In the genomic region with DNA sequence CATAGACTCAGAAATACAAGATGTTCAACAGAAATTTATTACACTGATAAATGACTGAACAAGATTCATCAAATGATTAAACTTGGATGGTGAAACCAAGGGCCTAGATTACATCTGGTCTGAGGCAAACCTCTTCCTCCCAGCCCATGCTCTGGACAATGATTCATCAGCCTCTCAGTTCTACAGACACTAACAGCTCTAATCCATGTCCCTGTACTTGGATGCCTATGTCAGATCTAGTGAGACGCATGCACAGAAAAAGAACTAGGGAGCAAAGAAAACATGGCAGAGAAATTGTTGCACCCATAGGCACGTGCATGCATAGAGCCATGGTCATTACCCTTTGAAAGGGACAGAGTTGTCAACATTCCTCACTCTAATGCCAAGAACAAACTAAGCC, we compare ENCODE assay signal across 22 cellular contexts.
DNase-seq lines count a peak whose midpoint lies in the region; ATAC-seq, FAIRE-seq and TF ChIP-seq lines count a peak whose summit lies in the region.
"Had no signal": no experiment of that assay in that cellular context is flagged by ENCODE, and none has a peak within 500 bp of the region (broad histone marks: within the 10 kb centered on the region; RNA-seq: fewer than 3 reads in every experiment).

No MANE protein-coding gene starts in this region.

- no peaks in the 10 kb centered on the region for H3K4me1 ChIP-seq in mesendoderm (ENCODE audit: control insufficient read depth, low read depth, low read length)
- H3K4me1 ChIP-seq: BLaER1, parathyroid adenoma, spleen, upper lobe of right lung had no signal

- no TSS peak for BruUV-seq in Calu3 (replicated peaks; lab: Mats Ljungman, UMichigan)

- no peak overlapping the region for H3K27ac ChIP-seq in mesendoderm (ENCODE audit: low read depth, low read length)
- H3K27ac ChIP-seq: BLaER1, parathyroid adenoma, spleen, upper lobe of right lung, VCaP had no signal

- H3K27me3 ChIP-seq in bronchial epithelial cell (ENCODE audit: control insufficient read depth, insufficient read depth, low read length): no peaks in the 10 kb centered on the region
- no peaks in the 10 kb centered on the region for H3K27me3 ChIP-seq in mesendoderm (ENCODE audit: insufficient read depth, low read length, poor library complexity)
- H3K27me3 ChIP-seq: BLaER1, upper lobe of right lung had no signal

- no peaks in the 10 kb centered on the region for H3K79me1 ChIP-seq in mesendoderm (ENCODE audit: low read length)

- no peak overlapping the region for H3K4ac ChIP-seq in mesendoderm (ENCODE audit: low read depth, low read length)

- no peak overlapping the region for H2BK120ac ChIP-seq in mesendoderm (ENCODE audit: low read depth, low read length)

- H3K4me2 ChIP-seq in mesendoderm (ENCODE audit: low read length): no peak overlapping the region
- H3K4me2 ChIP-seq: BLaER1 had no signal

- H4K5ac ChIP-seq in mesendoderm (ENCODE audit: low read length): no peak overlapping the region

- no peaks in the 10 kb centered on the region for H3K79me2 ChIP-seq in mesendoderm (ENCODE audit: control insufficient read depth, insufficient read depth, low read length)
- H3K79me2 ChIP-seq: parathyroid adenoma had no signal

- TF ChIP-seq CTCF in Calu3 (IDR thresholded peaks at IDR 0.05; ENCODE audit: unreplicated experiment) (no peak), bronchial epithelial cell (IDR thresholded peaks at IDR 0.05; ENCODE audit: insufficient read depth, low read length, severe bottlenecking) (no peak)

- DNase-seq in Calu3 (no peak), M059J (ENCODE audit: low read depth) (peak; percentile 90), bronchial epithelial cell (ENCODE audit: low read depth) (peak; percentile 53), non-pigmented ciliary epithelial cell (ENCODE audit: low read depth) (peak; percentile 47), mesendoderm (no peak), HPDE6-E6E7 (ENCODE audit: extremely low spot score) (no peak)
- DNase-seq in activated CD4-positive, alpha-beta T cell treated with anti-CD3 and anti-CD28 coated beads, Interleukin-2, amount 10 ng/mL, durations not matched to agents 24 days and 14 days: no peak
- DNase-seq: activated CD8-positive, alpha-beta memory T cell treated with anti-CD3 and anti-CD28 coated beads, Interleukin-2, amount 10 ng/mL, durations not matched to agents 7 days and 5 days; activated naive CD4-positive, alpha-beta T cell treated with anti-CD3 and anti-CD28 coated beads for 36 hours; cerebellar nuclear complex; DMS53; NCI-H146; NCI-H524; OCI-M1; spleen; stimulated activated naive CD4-positive, alpha-beta T cell treated with Interleukin-2 at 50 U/mL for 16 hours; upper lobe of right lung had no signal

- H3K23ac ChIP-seq in mesendoderm (ENCODE audit: low read length): no peak overlapping the region

- no peak overlapping the region for H4K8ac ChIP-seq in mesendoderm (ENCODE audit: low read depth, low read length)

- peaks cover 8% of the 10 kb centered on the region for H3K9me3 Mint-ChIP-seq in Calu3 (ENCODE audit: low read depth, unreplicated experiment)
- peaks cover 11% of the 10 kb centered on the region for H3K9me3 Mint-ChIP-seq in activated CD4-positive, alpha-beta T cell treated with anti-CD3 and anti-CD28 coated beads, Interleukin-2, amount 10 ng/mL, durations not matched to agents 24 days and 14 days
- H3K9me3 Mint-ChIP-seq: activated naive CD4-positive, alpha-beta T cell treated with anti-CD3 and anti-CD28 coated beads for 36 hours had no signal

- H3K56ac ChIP-seq in mesendoderm (ENCODE audit: low read length): no peak overlapping the region

- H3K36me3 ChIP-seq in bronchial epithelial cell (ENCODE audit: control insufficient read depth, insufficient read depth, low read length) (no peaks in the 10 kb centered on the region), mesendoderm (ENCODE audit: control insufficient read depth, insufficient read depth, low read length) (no peaks in the 10 kb centered on the region)
- H3K36me3 ChIP-seq: BLaER1, spleen, upper lobe of right lung had no signal

- peaks cover 24% of the 10 kb centered on the region for H3K4me1 Mint-ChIP-seq in Calu3 (ENCODE audit: low read depth, unreplicated experiment)
- H3K4me1 Mint-ChIP-seq in activated CD4-positive, alpha-beta T cell treated with anti-CD3 and anti-CD28 coated beads, Interleukin-2, amount 10 ng/mL, durations not matched to agents 24 days and 14 days: peaks cover 8% of the 10 kb centered on the region

- FAIRE-seq in bronchial epithelial cell (lab: Jason Lieb, UNC): peak; percentile 64

- no peak for ATAC-seq in GM21390 (IDR thresholded peaks at IDR 0.05; ENCODE audit: unreplicated experiment)
- ATAC-seq: activated CD8-positive, alpha-beta memory T cell treated with anti-CD3 and anti-CD28 coated beads, Interleukin-2, amount 10 ng/mL, durations not matched to agents 7 days and 5 days; HCT116; upper lobe of right lung had no signal

- H3K4me3 ChIP-seq in bronchial epithelial cell (ENCODE audit: low read depth, low read length) (no peak overlapping the region), mesendoderm (ENCODE audit: low read length) (no peak overlapping the region)
- H3K4me3 ChIP-seq: BLaER1, spleen, upper lobe of right lung had no signal

- H3K36me3 Mint-ChIP-seq in Calu3 (ENCODE audit: insufficient read depth, unreplicated experiment): peaks cover 10% of the 10 kb centered on the region
- no peaks in the 10 kb centered on the region for H3K36me3 Mint-ChIP-seq in activated CD4-positive, alpha-beta T cell treated with anti-CD3 and anti-CD28 coated beads, Interleukin-2, amount 10 ng/mL, durations not matched to agents 24 days and 14 days (ENCODE audit: low read depth)
- H3K36me3 Mint-ChIP-seq: activated CD8-positive, alpha-beta memory T cell treated with anti-CD3 and anti-CD28 coated beads, Interleukin-2, amount 10 ng/mL, durations not matched to agents 7 days and 5 days had no signal

- no peak overlapping the region for H2BK15ac ChIP-seq in mesendoderm (replicated peaks; ENCODE audit: low read depth)

- H3K4me3 Mint-ChIP-seq in Calu3 (ENCODE audit: low read depth, unreplicated experiment): no peak overlapping the region
- no peak overlapping the region for H3K4me3 Mint-ChIP-seq in activated CD4-positive, alpha-beta T cell treated with anti-CD3 and anti-CD28 coated beads, Interleukin-2, amount 10 ng/mL, durations not matched to agents 24 days and 14 days
- H3K4me3 Mint-ChIP-seq: activated CD8-positive, alpha-beta memory T cell treated with anti-CD3 and anti-CD28 coated beads, Interleukin-2, amount 10 ng/mL, durations not matched to agents 7 days and 5 days; activated naive CD4-positive, alpha-beta T cell treated with anti-CD3 and anti-CD28 coated beads for 36 hours had no signal

- no peak overlapping the region for H3K18ac ChIP-seq in mesendoderm (ENCODE audit: low read length)

- H3K27me3 Mint-ChIP-seq in Calu3 (ENCODE audit: unreplicated experiment): peaks cover 20% of the 10 kb centered on the region
- H3K27me3 Mint-ChIP-seq in activated CD4-positive, alpha-beta T cell treated with anti-CD3 and anti-CD28 coated beads, Interleukin-2, amount 10 ng/mL, durations not matched to agents 24 days and 14 days: no peaks in the 10 kb centered on the region

- H3K27ac Mint-ChIP-seq in Calu3 (ENCODE audit: unreplicated experiment): peak overlapping the region; percentile 42
- no peak overlapping the region for H3K27ac Mint-ChIP-seq in activated CD4-positive, alpha-beta T cell treated with anti-CD3 and anti-CD28 coated beads, Interleukin-2, amount 10 ng/mL, durations not matched to agents 24 days and 14 days
- H3K27ac Mint-ChIP-seq: activated CD8-positive, alpha-beta memory T cell treated with anti-CD3 and anti-CD28 coated beads, Interleukin-2, amount 10 ng/mL, durations not matched to agents 7 days and 5 days; activated naive CD4-positive, alpha-beta T cell treated with anti-CD3 and anti-CD28 coated beads for 36 hours had no signal

- H3K9ac ChIP-seq in mesendoderm (ENCODE audit: low read length): no peak overlapping the region
- H3K9ac ChIP-seq: BLaER1, parathyroid adenoma had no signal

- no peak overlapping the region for H2BK5ac ChIP-seq in mesendoderm (ENCODE audit: low read length)

- WGBS in mesendoderm (ENCODE audit: extremely low coverage, insufficient coverage, low lambda C conversion rate): no CpG with 5 or more reads among the region's 2 CpGs

- intact Hi-C loops in Calu3 (cut with micrococcal nuclease; ENCODE audit: unreplicated experiment): no loop called here
- intact Hi-C loops in activated CD4-positive, alpha-beta T cell treated with anti-CD3 and anti-CD28 coated beads, Interleukin-2, amount 10 ng/mL, durations not matched to agents 24 days and 14 days (cut with micrococcal nuclease): no loop called here

- CTCF ChIA-PET in Calu3 (lab: Charles Lee): interaction anchor here (1.6 kb wide), 1 partner anchor 12 kb away, joined by 3 read pairs; no protein-coding TSS in a partner anchor

- no peak overlapping the region for H2AK5ac ChIP-seq in mesendoderm (ENCODE audit: low read length)

Comparison
In these comparisons a context has a peak if more than half of its experiments do, and no peak if none do; other contexts are left out.
1. DNase-seq: peak in M059J (single experiment), bronchial epithelial cell (single experiment) and non-pigmented ciliary epithelial cell (single experiment); none in Calu3 (single experiment), activated CD4-positive, alpha-beta T cell treated with anti-CD3 and anti-CD28 coated beads, Interleukin-2, amount 10 ng/mL, durations not matched to agents 24 days and 14 days (single experiment), mesendoderm (single experiment) and HPDE6-E6E7 (single experiment).